In the genomic region with DNA sequence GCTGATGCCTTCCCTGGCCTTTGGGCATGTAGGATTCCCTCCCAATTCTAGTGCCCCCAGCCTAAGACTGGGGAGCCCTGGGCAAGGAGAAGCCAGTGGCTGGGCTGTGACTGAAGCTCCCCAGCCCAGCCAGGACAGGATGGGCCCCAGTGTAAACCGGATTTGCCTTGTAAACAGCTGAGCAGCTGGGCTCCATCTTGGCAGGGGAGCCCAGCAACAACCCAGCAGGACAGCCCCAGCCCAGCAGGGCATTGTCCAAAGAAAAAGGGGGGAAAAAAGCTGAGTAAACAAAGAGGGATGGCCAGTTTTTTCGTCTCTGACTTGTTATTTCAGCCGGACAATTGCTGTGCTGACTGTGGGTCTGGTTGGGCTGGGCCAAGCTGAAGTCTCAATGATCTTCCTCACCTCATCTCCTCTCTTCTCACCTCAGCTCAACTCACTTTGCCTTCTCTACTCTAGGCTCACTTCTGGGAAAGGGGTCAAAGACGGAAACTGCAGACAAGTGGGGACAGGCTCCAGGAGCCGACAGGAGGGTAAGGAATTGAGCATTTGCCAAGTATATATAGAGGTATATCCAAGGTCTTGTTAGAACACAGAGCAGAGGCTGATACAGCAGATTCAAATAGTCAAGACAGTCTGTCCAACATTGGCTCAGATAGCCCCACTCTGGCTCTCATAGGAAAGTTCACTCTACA, we compare ENCODE assay signal across 20 cellular contexts.
DNase-seq lines count a peak whose midpoint lies in the region; ATAC-seq, FAIRE-seq and TF ChIP-seq lines count a peak whose summit lies in the region.
"Had no signal": no experiment of that assay in that cellular context is flagged by ENCODE, and none has a peak within 500 bp of the region (broad histone marks: within the 10 kb centered on the region; RNA-seq: fewer than 3 reads in every experiment).

No MANE protein-coding gene starts in this region.

- ATAC-seq in upper lobe of right lung: peak; percentile 57
- ATAC-seq in HG03457 (IDR thresholded peaks at IDR 0.05; ENCODE audit: unreplicated experiment): no peak
- ATAC-seq in HG03565 (IDR thresholded peaks at IDR 0.05; ENCODE audit: unreplicated experiment): no peak
- ATAC-seq: A549, HCT116, heart left ventricle, HepG2 had no signal

- TF ChIP-seq POLR2A in suprapubic skin (IDR thresholded peaks at IDR 0.05): no peak

- peaks cover 9% of the 10 kb centered on the region for H3K4me1 ChIP-seq in keratinocyte (ENCODE audit: control insufficient read depth, extremely low read depth, insufficient read depth, low read length)
- no peaks in the 10 kb centered on the region for H3K4me1 ChIP-seq in upper lobe of right lung
- no peaks in the 10 kb centered on the region for H3K4me1 ChIP-seq in suprapubic skin
- H3K4me1 ChIP-seq: A549, heart left ventricle, spleen, testis had no signal

- dilution Hi-C loops in keratinocyte (cut with MboI; ENCODE audit: extremely low pct_ligation_motif_present, low sequenced_read_pairs): no loop called here

- H3K9me3 ChIP-seq in keratinocyte (ENCODE audit: control insufficient read depth, low read depth, low read length) (no peaks in the 10 kb centered on the region), upper lobe of right lung (no peaks in the 10 kb centered on the region), suprapubic skin (no peaks in the 10 kb centered on the region)
- H3K9me3 ChIP-seq: A549, heart left ventricle, lower lobe of right lung, neutrophil, spleen, testis had no signal

- H3K27ac ChIP-seq in caudate nucleus (ENCODE audit: low read depth, low read length) (peak overlapping the region; percentile 94), keratinocyte (ENCODE audit: control insufficient read depth, insufficient read depth, low read length) (no peak overlapping the region), upper lobe of right lung (no peak overlapping the region), suprapubic skin (no peak overlapping the region)
- H3K27ac ChIP-seq: A549, heart left ventricle, lower lobe of right lung, neutrophil, spleen, testis had no signal

- peak overlapping the region; percentile 34 for H3K4me2 ChIP-seq in keratinocyte (ENCODE audit: control insufficient read depth, extremely low read depth, insufficient read depth, low read depth, low read length)
- H3K4me2 ChIP-seq: A549 had no signal

- no peak for TF ChIP-seq EP300 in suprapubic skin (IDR thresholded peaks at IDR 0.05)

- no peaks in the 10 kb centered on the region for H3K9me1 ChIP-seq in keratinocyte (ENCODE audit: control insufficient read depth, extremely low read depth, insufficient read depth, low read length)

- intact Hi-C loops in upper lobe of right lung (cut with DNase I): no loop called here

- H3K36me3 ChIP-seq in keratinocyte (ENCODE audit: control insufficient read depth in 2 of 2, extremely low read depth in 1 of 2, insufficient read depth in 2 of 2, low read length in 2 of 2) (no peaks in the 10 kb centered on the region), upper lobe of right lung (no peaks in the 10 kb centered on the region), suprapubic skin (no peaks in the 10 kb centered on the region)
- H3K36me3 ChIP-seq: heart left ventricle, lower lobe of right lung, neutrophil, spleen had no signal

- DNase-seq in NCI-H345 (lab: John Stamatoyannopoulos, UW) (peak; percentile 13), NCI-H345 treated with DMSO at 0.1 percent for 48 hours (lab: John Stamatoyannopoulos, UW; ENCODE audit: unreplicated experiment) (no peak), caudate nucleus (lab: John Stamatoyannopoulos, UW) (peak in 48 of 61 donors; percentile 12 to 77 (median 42)), keratinocyte (ENCODE audit: low read depth, low spot score) (no peak), upper lobe of right lung (no peak), suprapubic skin (ENCODE audit: low spot score in 2 of 2) (no peak)
- DNase-seq: activated CD4-positive, alpha-beta memory T cell treated with anti-CD3 and anti-CD28 coated beads, Interleukin-2, amount 10 ng/mL, durations not matched to agents 7 days and 5 days; heart left ventricle; lower lobe of right lung; NK-92 treated with Interleukin-12 subunit alpha and Interleukin-12 subunit beta, amount 100 ng/mL, for 24 hours; SIG-M5; spleen; testis had no signal

- H2AFZ ChIP-seq in keratinocyte (ENCODE audit: control insufficient read depth, low read length): no peak overlapping the region

- peak; percentile 67 for FAIRE-seq in keratinocyte (lab: Jason Lieb, UNC)
- FAIRE-seq: A549, HepG2, TTC549 had no signal

- TF ChIP-seq CTCF in keratinocyte (optimal IDR thresholded peaks at IDR 0.05 in 1 of 3, IDR thresholded peaks at IDR 0.05 in 1 of 3, conservative IDR thresholded peaks at IDR 0.05 in 1 of 3; ENCODE audit: extremely low read depth in 1 of 3, insufficient read depth in 2 of 3, low read length in 3 of 3): no peak
- TF ChIP-seq CTCF in upper lobe of right lung (IDR thresholded peaks at IDR 0.05): no peak
- TF ChIP-seq CTCF in suprapubic skin (IDR thresholded peaks at IDR 0.05): no peak

- H3K9ac ChIP-seq in keratinocyte (ENCODE audit: control insufficient read depth, extremely low read depth, insufficient read depth, low read length): no peak overlapping the region

- H3K4me3 ChIP-seq in keratinocyte (ENCODE audit: control insufficient read depth in 2 of 3, extremely low read depth in 1 of 3, insufficient read depth in 2 of 3, low read depth in 1 of 3, low read length in 3 of 3): no peak overlapping the region
- no peak overlapping the region for H3K4me3 ChIP-seq in upper lobe of right lung
- H3K4me3 ChIP-seq in suprapubic skin: no peak overlapping the region
- H3K4me3 ChIP-seq: A549, heart left ventricle, lower lobe of right lung, spleen, testis had no signal

- no peaks in the 10 kb centered on the region for H3K27me3 ChIP-seq in keratinocyte (ENCODE audit: control insufficient read depth, extremely low read depth, insufficient read depth, low read length)
- H3K27me3 ChIP-seq in upper lobe of right lung: no peaks in the 10 kb centered on the region
- peaks cover 4% of the 10 kb centered on the region for H3K27me3 ChIP-seq in suprapubic skin
- H3K27me3 ChIP-seq: heart left ventricle, neutrophil, testis had no signal

- no peaks in the 10 kb centered on the region for H4K20me1 ChIP-seq in keratinocyte (ENCODE audit: control insufficient read depth, extremely low read depth, insufficient read depth, low read length)

- 40% methylated on average over 5 of the region's 5 CpGs for WGBS in suprapubic skin

- no peaks in the 10 kb centered on the region for H3K79me2 ChIP-seq in keratinocyte (ENCODE audit: control insufficient read depth, insufficient read depth, low read length)

Comparison
In these comparisons a context has a peak if more than half of its experiments do, and no peak if none do; other contexts are left out.
1. DNase-seq: peak in NCI-H345 (single experiment) and caudate nucleus (48 of 61); none in NCI-H345 treated with DMSO at 0.1 percent for 48 hours (single experiment), keratinocyte (single experiment), upper lobe of right lung (single experiment) and suprapubic skin (0 of 2).